ENCODE assay signal across 14 cellular contexts in genomic region chr10:92757720-92758119, GRCh38.
DNase-seq lines count a peak whose midpoint lies in the region; ATAC-seq and TF ChIP-seq lines count a peak whose summit lies in the region.
"Had no signal": no experiment of that assay in that cellular context is flagged by ENCODE, and none has a peak within 500 bp of the region (broad histone marks: within the 10 kb centered on the region; RNA-seq: fewer than 3 reads in every experiment).

No MANE protein-coding gene starts in this region.

- 58 to 80% (median 68%) methylated on average over 3 of the region's 3 CpGs for WGBS in stomach, 5 donors

- DNase-seq in activated B cell treated with CpG ODN at 0.5 μM for 24 hours = no peak
- peak in 1 of 2 donors; percentile 16 for DNase-seq in left colon
- DNase-seq in stomach = no peak
- DNase-seq in retina = no peak
- DNase-seq in hypothalamus (lab: John Stamatoyannopoulos, UW) = no peak
- DNase-seq: CD4-positive, alpha-beta T cell; cortex of kidney; foreskin keratinocyte; WERI-Rb-1 had no signal

- no peaks in the 10 kb centered on the region for H3K36me3 ChIP-seq in HEK293 (ENCODE audit: control insufficient read depth in 2 of 2, insufficient read depth in 1 of 2, low read length in 2 of 2)
- no peaks in the 10 kb centered on the region for H3K36me3 ChIP-seq in stomach
- H3K36me3 ChIP-seq: WERI-Rb-1 had no signal

- H3K36me3 Mint-ChIP-seq in activated B cell treated with CpG ODN at 0.5 μM for 24 hours (ENCODE audit: low read depth) = no peaks in the 10 kb centered on the region

- CTCF ChIA-PET in HEK293 (lab: Yijun Ruan, JAX) (interaction anchor here (0.6 to 2.3 kb wide), 4 partner anchors 24 to 124 kb away, joined by 3 to 13 read pairs (median 4); no protein-coding TSS in a partner anchor), activated B cell treated with CpG ODN at 0.5 μM for 24 hours (lab: Charles Lee) (interaction anchor here (1.1 to 3.6 kb wide), 4 partner anchors 15 to 121 kb away, joined by 3 to 33 read pairs (median 12); partner anchors contain the start of gene HHEX)

- H3K9me3 ChIP-seq in HEK293 (ENCODE audit: control insufficient read depth, insufficient read depth, low read depth, low read length) = no peaks in the 10 kb centered on the region
- H3K9me3 ChIP-seq in stomach = no peaks in the 10 kb centered on the region

- H3K27ac ChIP-seq in HEK293 (ENCODE audit: extremely low read depth, low read depth, low read length) = peak overlapping the region; percentile 49
- H3K27ac ChIP-seq in stomach = peak overlapping the region in 4 of 5 donors; percentile 71 to 85 (median 80)
- H3K27ac ChIP-seq: foreskin keratinocyte, parathyroid adenoma, WERI-Rb-1 had no signal

- no peaks in the 10 kb centered on the region for H3K27me3 ChIP-seq in stomach

- TF ChIP-seq EP300 in stomach (IDR thresholded peaks at IDR 0.05) = no peak

- no peaks in the 10 kb centered on the region for H3K9me3 Mint-ChIP-seq in activated B cell treated with CpG ODN at 0.5 μM for 24 hours
- H3K9me3 Mint-ChIP-seq: activated naive CD8-positive, alpha-beta T cell treated with anti-CD3 and anti-CD28 coated beads, Interleukin-2, amount 50 U/mL, for 24 hours; CD4-positive, alpha-beta T cell had no signal

- H3K4me1 Mint-ChIP-seq in activated B cell treated with CpG ODN at 0.5 μM for 24 hours = peaks cover 83% of the 10 kb centered on the region

- TF ChIP-seq POLR2A in stomach (IDR thresholded peaks at IDR 0.05) = no peak

- no peaks in the 10 kb centered on the region for H3K27me3 Mint-ChIP-seq in activated B cell treated with CpG ODN at 0.5 μM for 24 hours
- H3K27me3 Mint-ChIP-seq: CD4-positive, alpha-beta T cell had no signal

- H3K27ac Mint-ChIP-seq in activated B cell treated with CpG ODN at 0.5 μM for 24 hours = peak overlapping the region; percentile 96
- H3K27ac Mint-ChIP-seq: CD4-positive, alpha-beta T cell had no signal

- ATAC-seq in activated B cell treated with CpG ODN at 0.5 μM for 24 hours (ENCODE audit: low read depth) (no peak), left colon (peak; percentile 46), GM21381 (IDR thresholded peaks at IDR 0.05; ENCODE audit: unreplicated experiment) (no peak), HG03039 (IDR thresholded peaks at IDR 0.05; ENCODE audit: unreplicated experiment) (no peak)
- ATAC-seq: foreskin keratinocyte had no signal

- POLR2A ChIA-PET in HEK293 (lab: Yijun Ruan, JAX) (no interaction called here), activated B cell treated with CpG ODN at 0.5 μM for 24 hours (lab: Charles Lee) (interaction anchor here (0.7 to 3.9 kb wide), 13 partner anchors 15 to 474 kb away, joined by 3 to 138 read pairs (median 12); partner anchors contain the start of genes EXOC6, HHEX, IDE and KIF11)

- intact Hi-C loops in activated B cell treated with CpG ODN at 0.5 μM for 24 hours (cut with micrococcal nuclease) = loop anchor here (1.0 to 10.0 kb wide), 6 partner anchors 33 to 737 kb away; partner anchors contain the start of gene CEP55
- intact Hi-C loops in left colon (cut with DNase I, micrococcal nuclease) = no loop called here
- intact Hi-C loops in stomach (cut with DNase I; ENCODE audit: low total_unique reads) = no loop called here

- H3K4me3 Mint-ChIP-seq in activated B cell treated with CpG ODN at 0.5 μM for 24 hours = peak overlapping the region; percentile 76
- H3K4me3 Mint-ChIP-seq: CD4-positive, alpha-beta T cell had no signal

- no peak overlapping the region for H3K4me3 ChIP-seq in HEK293 (ENCODE audit: low read depth, low read length)
- H3K4me3 ChIP-seq in stomach = no peak overlapping the region

- TF ChIP-seq CTCF in HEK293 (tag by site-specific recombination; IDR thresholded peaks at IDR 0.05) (no peak), activated B cell treated with CpG ODN at 0.5 μM for 24 hours (IDR thresholded peaks at IDR 0.05) (no peak), stomach (IDR thresholded peaks at IDR 0.05) (no peak)

- H3K4me1 ChIP-seq in HEK293 (ENCODE audit: control insufficient read depth, insufficient read depth, low read length) = peaks cover 15% of the 10 kb centered on the region
- H3K4me1 ChIP-seq in stomach = peaks cover 9 to 64% (median 24%) of the 10 kb centered on the region in 4 donors
- H3K4me1 ChIP-seq: foreskin keratinocyte, parathyroid adenoma had no signal

TF ChIP-seq in HEK293, 187 proteins besides CTCF, POLR2A, EP300 and RAD21:
- TF ChIP-seq, protein P1, sequence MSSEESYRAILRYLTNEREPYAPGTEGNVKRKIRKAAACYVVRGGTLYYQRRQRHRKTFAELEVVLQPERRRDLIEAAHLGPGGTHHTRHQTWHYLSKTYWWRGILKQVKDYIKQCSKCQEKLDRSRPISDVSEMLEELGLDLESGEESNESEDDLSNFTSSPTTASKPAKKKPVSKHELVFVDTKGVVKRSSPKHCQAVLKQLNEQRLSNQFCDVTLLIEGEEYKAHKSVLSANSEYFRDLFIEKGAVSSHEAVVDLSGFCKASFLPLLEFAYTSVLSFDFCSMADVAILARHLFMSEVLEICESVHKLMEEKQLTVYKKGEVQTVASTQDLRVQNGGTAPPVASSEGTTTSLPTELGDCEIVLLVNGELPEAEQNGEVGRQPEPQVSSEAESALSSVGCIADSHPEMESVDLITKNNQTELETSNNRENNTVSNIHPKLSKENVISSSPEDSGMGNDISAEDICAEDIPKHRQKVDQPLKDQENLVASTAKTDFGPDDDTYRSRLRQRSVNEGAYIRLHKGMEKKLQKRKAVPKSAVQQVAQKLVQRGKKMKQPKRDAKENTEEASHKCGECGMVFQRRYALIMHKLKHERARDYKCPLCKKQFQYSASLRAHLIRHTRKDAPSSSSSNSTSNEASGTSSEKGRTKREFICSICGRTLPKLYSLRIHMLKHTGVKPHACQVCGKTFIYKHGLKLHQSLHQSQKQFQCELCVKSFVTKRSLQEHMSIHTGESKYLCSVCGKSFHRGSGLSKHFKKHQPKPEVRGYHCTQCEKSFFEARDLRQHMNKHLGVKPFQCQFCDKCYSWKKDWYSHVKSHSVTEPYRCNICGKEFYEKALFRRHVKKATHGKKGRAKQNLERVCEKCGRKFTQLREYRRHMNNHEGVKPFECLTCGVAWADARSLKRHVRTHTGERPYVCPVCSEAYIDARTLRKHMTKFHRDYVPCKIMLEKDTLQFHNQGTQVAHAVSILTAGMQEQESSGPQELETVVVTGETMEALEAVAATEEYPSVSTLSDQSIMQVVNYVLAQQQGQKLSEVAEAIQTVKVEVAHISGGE (tag by site-specific recombination; conservative IDR thresholded peaks at IDR 0.05; ENCODE audit: low read depth) = 0 out of 2 replicates have a peak, but pooled peaks have one; percentile 21
- TF ChIP-seq SALL2 (tag by site-specific recombination; IDR thresholded peaks at IDR 0.05; ENCODE audit: borderline replicate concordance) = no peak
- no peak for TF ChIP-seq ZFHX2 (tag by site-specific recombination; conservative IDR thresholded peaks at IDR 0.05)
- TF ChIP-seq SCRT2 (tag by site-specific recombination; IDR thresholded peaks at IDR 0.05) = peak; percentile 22; the same call in 1 of the 2 replicates
- TF ChIP-seq ZNF571 (tag by site-specific recombination; IDR thresholded peaks at IDR 0.05) = no peak
- TF ChIP-seq ZNF624 (tag by site-specific recombination; IDR thresholded peaks at IDR 0.05) = no peak
